In the genomic region with DNA sequence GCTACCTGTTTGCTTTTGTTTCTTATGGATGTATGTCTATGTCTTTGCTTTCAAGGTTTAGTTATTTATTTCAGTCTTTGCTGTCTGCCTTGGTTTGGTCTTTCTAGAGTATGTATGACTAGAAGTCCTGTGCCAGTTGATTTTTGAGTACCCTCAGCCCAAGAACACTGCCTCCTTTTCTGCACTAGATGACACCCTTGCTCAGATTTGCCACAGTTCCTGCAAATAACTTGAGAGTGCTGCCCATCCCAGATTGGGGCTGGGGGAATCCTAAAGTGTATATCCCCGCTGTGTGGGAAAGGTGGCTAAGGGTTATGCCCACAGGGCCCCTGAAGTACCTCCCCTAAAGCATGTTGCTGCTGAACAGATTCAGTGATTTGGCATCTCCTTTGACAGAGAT, we compare ENCODE assay signal across 9 cellular contexts. TPM values are rescaled to one million over a fixed set of nuclear protein-coding genes. Genes with fewer than 3 reads are reported as not detected.
"Had no signal": no experiment of that assay in that cellular context is flagged by ENCODE, and none has a peak within 500 bp of the region (broad histone marks: within the 10 kb centered on the region; RNA-seq: fewer than 3 reads in every experiment).

No MANE protein-coding gene starts in this region.

- DNase-seq: H7, IMR-90, Kasumi-1, KG1 had no signal

- ATAC-seq: GM23338, HCT116, K562 had no signal

- H3K4me1 ChIP-seq: HAP-1 had no signal

- H3K36me3 ChIP-seq: HAP-1 had no signal

- H3K4me3 Mint-ChIP-seq: GM23338 had no signal

- H3K27ac Mint-ChIP-seq: GM23338 had no signal

- H3K4me3 ChIP-seq: GM23338, HAP-1, K562 had no signal

RNA-seq across cellular contexts. Expression of gene NLGN1, which starts 32.0 kb away (rescaled TPM):
- total RNA-seq: HT-29 had no signal
